In genomic region chr16:68367891-68368601, GRCh38 we compare ENCODE assay signal across 15 cellular contexts. TPM values are rescaled to one million over a fixed set of nuclear protein-coding genes. Genes with fewer than 3 reads are reported as not detected.
DNase-seq lines count a peak whose midpoint lies in the region; ATAC-seq, FAIRE-seq and TF ChIP-seq lines count a peak whose summit lies in the region.
"Had no signal": no experiment of that assay in that cellular context is flagged by ENCODE, and none has a peak within 500 bp of the region (broad histone marks: within the 10 kb centered on the region; RNA-seq: fewer than 3 reads in every experiment).

No MANE protein-coding gene starts in this region.

- POLR2A ChIA-PET in HepG2 (lab: Yijun Ruan, JAX): no interaction called here
- POLR2A ChIA-PET in RWPE1 (lab: Yijun Ruan, JAX; ENCODE audit: low non-redundant PET): no interaction called here

- CTCF ChIA-PET in HepG2 (lab: Yijun Ruan, JAX; ENCODE audit: low intra/inter-chr PET ratio, low total read pairs) (no interaction called here), RWPE1 (lab: Yijun Ruan, JAX) (interaction anchor here (0.6 kb wide), 1 partner anchor 65 kb away, joined by 3 read pairs; no protein-coding TSS in a partner anchor)

- TF ChIP-seq RAD21 in HepG2 (CRISPR knock-in tag; IDR thresholded peaks at IDR 0.05): no peak

- H3K27me3 ChIP-seq in BLaER1 treated with 17β-estradiol and CSF1 and Interleukin-3, amounts not matched to agents 10 nM and 100 nM: peaks cover 10 to 63% (median 33%) of the 10 kb centered on the region in 11 experiments; a peak in 20 of 22 replicates
- H3K27me3 ChIP-seq in WERI-Rb-1 (ENCODE audit: insufficient read depth, low read depth, severe bottlenecking) (no peaks in the 10 kb centered on the region), HepG2 (ENCODE audit: control insufficient read depth in 1 of 2, insufficient read depth in 2 of 2, low read length in 2 of 2) (peaks cover 6 to 65% of the 10 kb centered on the region in 2 experiments), smooth muscle cell (ENCODE audit: low read depth) (no peaks in the 10 kb centered on the region)

- intact Hi-C loops in HepG2 (cut with micrococcal nuclease; ENCODE audit: unreplicated experiment): no loop called here

- peaks cover 64 to 99% (median 90%) of the 10 kb centered on the region in 10 experiments for H3K4me1 ChIP-seq in BLaER1 treated with 17β-estradiol and CSF1 and Interleukin-3, amounts not matched to agents 10 nM and 100 nM
- H3K4me1 ChIP-seq in HepG2 (ENCODE audit: insufficient read depth, low read length) (peaks cover 38% of the 10 kb centered on the region), smooth muscle cell (ENCODE audit: low read depth) (no peaks in the 10 kb centered on the region)

- FAIRE-seq in HepG2 (lab: Jason Lieb, UNC): no peak
- FAIRE-seq: colon, kidney had no signal

- TF ChIP-seq EP300 in HepG2 (IDR thresholded peaks at IDR 0.05; ENCODE audit: low read depth in 2 of 2, low read length in 2 of 2) (no peak), HepG2 (CRISPR knock-in tag; IDR thresholded peaks at IDR 0.05; ENCODE audit: borderline replicate concordance) (no peak)

- H3K36me3 ChIP-seq in BLaER1 treated with 17β-estradiol and CSF1 and Interleukin-3, amounts not matched to agents 10 nM and 100 nM: no peaks in the 10 kb centered on the region
- H3K36me3 ChIP-seq in WERI-Rb-1 (peaks cover 3% of the 10 kb centered on the region; the same call in 1 of the 2 replicates), HepG2 (replicated peaks in 1 of 2; ENCODE audit: control insufficient read depth in 1 of 2, insufficient read depth in 2 of 2, low read length in 2 of 2) (no peaks in the 10 kb centered on the region), smooth muscle cell (ENCODE audit: low read depth) (no peaks in the 10 kb centered on the region)

- H3K9me3 ChIP-seq in BLaER1 treated with 17β-estradiol and CSF1 and Interleukin-3, amounts not matched to agents 10 nM and 100 nM (replicated peaks in 1 of 11): no peaks in the 10 kb centered on the region
- H3K9me3 ChIP-seq in WERI-Rb-1 (ENCODE audit: severe bottlenecking): no peaks in the 10 kb centered on the region
- H3K9me3 ChIP-seq in HepG2 (ENCODE audit: low read length): no peaks in the 10 kb centered on the region
- no peaks in the 10 kb centered on the region for H3K9me3 ChIP-seq in smooth muscle cell (replicated peaks; ENCODE audit: low read depth)
- H3K9me3 ChIP-seq: SK-N-SH had no signal

- no peak overlapping the region for H3K4me3 ChIP-seq in BLaER1 treated with 17β-estradiol and CSF1 and Interleukin-3, amounts not matched to agents 10 nM and 100 nM
- H3K4me3 ChIP-seq in WERI-Rb-1 (ENCODE audit: low read depth, low read length): no peak overlapping the region
- H3K4me3 ChIP-seq in HepG2 (replicated peaks in 1 of 3; ENCODE audit: insufficient read depth in 1 of 3, low read depth in 2 of 3, low read length in 3 of 3): peak overlapping the region in 1 of 3 experiments; percentile 19; a peak in 1 of 6 replicates
- H3K4me3 ChIP-seq in smooth muscle cell: no peak overlapping the region

- H2AFZ ChIP-seq in HepG2 (ENCODE audit: low read length) (no peak overlapping the region), smooth muscle cell (ENCODE audit: low read depth) (no peak overlapping the region)

- no peaks in the 10 kb centered on the region for H3F3A ChIP-seq in smooth muscle cell (ENCODE audit: low read depth)

- in situ Hi-C loops in HepG2 (cut with HindIII; ENCODE audit: extremely low pct_ligation_motif_present, low pct_unique_long_range_greater_than_20kb): no loop called here

- no peak for DNase-seq in WERI-Rb-1
- DNase-seq in HepG2 (ENCODE audit: low spot score): no peak
- no peak for DNase-seq in RWPE1 (ENCODE audit: low spot score)
- no peak for DNase-seq in smooth muscle cell (lab: John Stamatoyannopoulos, UW; ENCODE audit: unreplicated experiment)
- DNase-seq in NCI-H82 (lab: John Stamatoyannopoulos, UW): no peak
- DNase-seq: amygdala, head of caudate nucleus, NCI-H1105 treated with DMSO at 0.1 percent for 48 hours had no signal

- H3K27ac ChIP-seq in BLaER1 treated with 17β-estradiol and CSF1 and Interleukin-3, amounts not matched to agents 10 nM and 100 nM: peak overlapping the region in 2 of 11 experiments; percentile 13 to 39; a peak in 1 of 22 replicates
- peak overlapping the region; percentile 28; the same call in 1 of the 2 replicates for H3K27ac ChIP-seq in WERI-Rb-1
- H3K27ac ChIP-seq in HepG2 (ENCODE audit: extremely low read length, insufficient read depth, low read length): no peak overlapping the region
- H3K27ac ChIP-seq in RWPE1: no peak overlapping the region
- no peak overlapping the region for H3K27ac ChIP-seq in smooth muscle cell (ENCODE audit: low read depth)
- H3K27ac ChIP-seq: epithelial cell of prostate had no signal

- H3K79me2 ChIP-seq in HepG2 (ENCODE audit: insufficient read depth, low read length) (no peaks in the 10 kb centered on the region), smooth muscle cell (ENCODE audit: low read depth) (no peaks in the 10 kb centered on the region)

- no peak for TF ChIP-seq POLR2A in HepG2 (IDR thresholded peaks at IDR 0.05; ENCODE audit: insufficient read depth in 1 of 2, low read depth in 2 of 2, low read length in 2 of 2)
- TF ChIP-seq POLR2A in GM18505 (IDR thresholded peaks at IDR 0.05; ENCODE audit: borderline replicate concordance, extremely low read depth, insufficient read depth, insufficient read length): no peak

- no TSS peak for BruUV-seq in HepG2 (replicated peaks; lab: Mats Ljungman, UMichigan)

- H3K9ac ChIP-seq in BLaER1 treated with 17β-estradiol and CSF1 and Interleukin-3, amounts not matched to agents 10 nM and 100 nM: peak overlapping the region in 2 of 11 experiments; percentile 24 to 45; a peak in 1 of 22 replicates
- H3K9ac ChIP-seq in HepG2 (ENCODE audit: insufficient read depth, low read depth, low read length): peak overlapping the region; percentile 5; the same call in 1 of the 2 replicates
- H3K9ac ChIP-seq in smooth muscle cell (ENCODE audit: low read depth): no peak overlapping the region
- H3K9ac ChIP-seq: SK-N-SH had no signal

- H4K20me1 ChIP-seq in BLaER1 treated with 17β-estradiol and CSF1 and Interleukin-3, amounts not matched to agents 10 nM and 100 nM: peaks cover 0 to 89% (median 0%) of the 10 kb centered on the region in 11 experiments; a peak in 11 of 22 replicates
- H4K20me1 ChIP-seq in HepG2 (ENCODE audit: insufficient read depth, low read length) (no peaks in the 10 kb centered on the region), smooth muscle cell (ENCODE audit: low read depth) (no peaks in the 10 kb centered on the region)

- ATAC-seq in GM18907 (IDR thresholded peaks at IDR 0.05; ENCODE audit: unreplicated experiment) (peak; percentile 6), HepG2 (no peak), GM18505 (IDR thresholded peaks at IDR 0.05; ENCODE audit: unreplicated experiment) (no peak)

- TF ChIP-seq CTCF in WERI-Rb-1 (IDR thresholded peaks at IDR 0.05; ENCODE audit: low read depth, low read length): no peak
- no peak for TF ChIP-seq CTCF in HepG2 (CRISPR knock-in tag; IDR thresholded peaks at IDR 0.05)
- TF ChIP-seq CTCF in RWPE1 (conservative IDR thresholded peaks at IDR 0.05; ENCODE audit: low read depth): no peak
- no peak for TF ChIP-seq CTCF in smooth muscle cell (IDR thresholded peaks at IDR 0.05; ENCODE audit: borderline replicate concordance, insufficient read depth, poor library complexity, severe bottlenecking)

- peak overlapping the region in 9 of 11 experiments; percentile 74 to 94 (median 84); a peak in 17 of 22 replicates for H3K4me2 ChIP-seq in BLaER1 treated with 17β-estradiol and CSF1 and Interleukin-3, amounts not matched to agents 10 nM and 100 nM
- peak overlapping the region; percentile 37 for H3K4me2 ChIP-seq in HepG2 (ENCODE audit: low read depth, low read length)
- no peak overlapping the region for H3K4me2 ChIP-seq in smooth muscle cell
- H3K4me2 ChIP-seq: SK-N-SH had no signal

- WGBS in HepG2 (ENCODE audit: low lambda C conversion rate): 49% methylated on average over 20 of the region's 20 CpGs
- 93% methylated on average over 20 of the region's 20 CpGs for WGBS in smooth muscle cell (ENCODE audit: low lambda C conversion rate)

RNA-seq across cellular contexts. Expression of gene PRMT7, which starts 57.2 kb away (rescaled TPM):
- total RNA-seq in HepG2 (2016; rRNA removed; fragmentation: Illumina TruSeq; extraction: Trizol) (46.7 and 55.0 TPM in 2 replicates), smooth muscle cell (16.3 and 22.1 TPM in 2 replicates)
- total RNA-seq in HepG2 (2016; cell fraction: cytosol; rRNA removed; fragmentation: Illumina TruSeq; extraction: Trizol; ENCODE audit: low read depth): 9.5 and 12.3 TPM in 2 replicates
- 45.8 and 52.4 TPM in 2 replicates for total RNA-seq in HepG2 (2016; cell fraction: insoluble cytoplasmic fraction; rRNA removed; fragmentation: Illumina TruSeq; extraction: Trizol)
- 18.9 and 20.2 TPM in 2 replicates for total RNA-seq in HepG2 (2016; cell fraction: membrane; rRNA removed; fragmentation: Illumina TruSeq; extraction: Trizol)
- total RNA-seq in HepG2 (2016; cell fraction: nucleus; rRNA removed; fragmentation: Illumina TruSeq; extraction: Trizol): 51.3 and 66.0 TPM in 2 replicates
- polyA plus RNA-seq in HepG2 (2011; rRNA removed) (47.5 and 53.5 TPM in 2 replicates), smooth muscle cell (19.7 and 25.4 TPM in 2 replicates)
- polyA plus RNA-seq in HepG2 (2011; cell fraction: cytosol; rRNA removed): 35.5 and 39.1 TPM in 2 replicates
- 268 and 334 TPM in 2 replicates for polyA plus RNA-seq in HepG2 (2011; cell fraction: nucleus; rRNA removed)
- polyA plus RNA-seq in HepG2 (2012): 28.1 and 39.6 TPM in 2 replicates
- 4.3 and 4.6 TPM in 2 replicates for polyA plus RNA-seq in HepG2 (2016; cell fraction: cytosol; fragmentation: Illumina TruSeq; extraction: Trizol; ENCODE audit: low read depth)
- 36.4 and 39.2 TPM in 2 replicates for polyA plus RNA-seq in HepG2 (2016; cell fraction: insoluble cytoplasmic fraction; fragmentation: Illumina TruSeq; extraction: Trizol; ENCODE audit: low read depth)
- 6.8 and 7.1 TPM in 2 replicates for polyA plus RNA-seq in HepG2 (2016; cell fraction: membrane; fragmentation: Illumina TruSeq; extraction: Trizol; ENCODE audit: low read depth)
- polyA plus RNA-seq in HepG2 (2016; cell fraction: nucleus; fragmentation: Illumina TruSeq; extraction: Trizol; ENCODE audit: insufficient read depth, low read depth): 109 and 112 TPM in 2 replicates
- polyA minus RNA-seq in HepG2 (2011; rRNA and poly(A)+ RNA removed; ENCODE audit: low replicate concordance): 105 and 173 TPM in 2 replicates
- 15.1 and 21.0 TPM in 2 replicates for polyA minus RNA-seq in HepG2 (2011; cell fraction: cytosol; rRNA and poly(A)+ RNA removed)
- 89.8 and 99.8 TPM in 2 replicates for polyA minus RNA-seq in HepG2 (2011; cell fraction: nucleus; rRNA and poly(A)+ RNA removed)

RNA-seq across cellular contexts. Expression of gene SLC7A6OS, which starts 57.3 kb away (rescaled TPM):
- total RNA-seq in HepG2 (2016; rRNA removed; fragmentation: Illumina TruSeq; extraction: Trizol): 21.5 and 21.6 TPM in 2 replicates
- total RNA-seq in HepG2 (2016; cell fraction: cytosol; rRNA removed; fragmentation: Illumina TruSeq; extraction: Trizol; ENCODE audit: low read depth): 4.2 and 5.7 TPM in 2 replicates
- 19.7 and 21.7 TPM in 2 replicates for total RNA-seq in HepG2 (2016; cell fraction: insoluble cytoplasmic fraction; rRNA removed; fragmentation: Illumina TruSeq; extraction: Trizol)
- 8.6 and 9.1 TPM in 2 replicates for total RNA-seq in HepG2 (2016; cell fraction: membrane; rRNA removed; fragmentation: Illumina TruSeq; extraction: Trizol)
- total RNA-seq in HepG2 (2016; cell fraction: nucleus; rRNA removed; fragmentation: Illumina TruSeq; extraction: Trizol): 28.4 and 34.8 TPM in 2 replicates
- 11.2 and 12.5 TPM in 2 replicates for polyA plus RNA-seq in HepG2 (2011; rRNA removed)
- 6.1 and 9.0 TPM in 2 replicates for polyA plus RNA-seq in HepG2 (2011; cell fraction: cytosol; rRNA removed)
- 22.2 and 25.4 TPM in 2 replicates for polyA plus RNA-seq in HepG2 (2011; cell fraction: nucleus; rRNA removed)
- polyA plus RNA-seq in HepG2 (2012): 12.1 and 13.5 TPM in 2 replicates
- polyA plus RNA-seq in HepG2 (2016; cell fraction: cytosol; fragmentation: Illumina TruSeq; extraction: Trizol; ENCODE audit: low read depth): 2.2 and 2.4 TPM in 2 replicates
- 19.5 and 20.3 TPM in 2 replicates for polyA plus RNA-seq in HepG2 (2016; cell fraction: insoluble cytoplasmic fraction; fragmentation: Illumina TruSeq; extraction: Trizol; ENCODE audit: low read depth)
- polyA plus RNA-seq in HepG2 (2016; cell fraction: membrane; fragmentation: Illumina TruSeq; extraction: Trizol; ENCODE audit: low read depth): 4.3 and 4.5 TPM in 2 replicates
- polyA plus RNA-seq in HepG2 (2016; cell fraction: nucleus; fragmentation: Illumina TruSeq; extraction: Trizol; ENCODE audit: insufficient read depth, low read depth): 37.7 and 42.1 TPM in 2 replicates
- 8.8 and 15.1 TPM in 2 replicates for polyA minus RNA-seq in HepG2 (2011; rRNA and poly(A)+ RNA removed; ENCODE audit: low replicate concordance)
- polyA minus RNA-seq in HepG2 (2011; cell fraction: cytosol; rRNA and poly(A)+ RNA removed): 4.7 and 4.9 TPM in 2 replicates
- 26.7 and 28.5 TPM in 2 replicates for polyA minus RNA-seq in HepG2 (2011; cell fraction: nucleus; rRNA and poly(A)+ RNA removed)
- 8.3 and 9.6 TPM in 2 replicates for total RNA-seq in smooth muscle cell
- 13.2 and 13.9 TPM in 2 replicates for polyA plus RNA-seq in smooth muscle cell
